ENCODE assay signal across 14 cellular contexts in genomic region chr9:88994820-88995180, GRCh38. TPM values are rescaled to one million over a fixed set of nuclear protein-coding genes. Genes with fewer than 3 reads are reported as not detected.
A peak's percentile ranks its signal among the peaks of the same experiment; 100 is the strongest.
DNase-seq lines count a peak whose midpoint lies in the region; ATAC-seq and TF ChIP-seq lines count a peak whose summit lies in the region.
"Had no signal": no experiment of that assay in that cellular context is flagged by ENCODE, and none has a peak within 500 bp of the region (broad histone marks: within the 10 kb centered on the region; RNA-seq: fewer than 3 reads in every experiment).

No MANE protein-coding gene starts in this region.

- peaks cover 26% of the 10 kb centered on the region for H3K27me3 Mint-ChIP-seq in activated CD4-positive, alpha-beta memory T cell treated with anti-CD3 and anti-CD28 coated beads for 36 hours

- peaks cover 8 to 91% (median 41%) of the 10 kb centered on the region in 6 donors for H3K4me1 ChIP-seq in spleen
- H3K4me1 ChIP-seq: parathyroid adenoma had no signal

- TF ChIP-seq CTCF in fibroblast of villous mesenchyme (IDR thresholded peaks at IDR 0.05; ENCODE audit: insufficient read depth, low read depth, low read length) (no peak), spleen (IDR thresholded peaks at IDR 0.05 in 8 of 11, conservative IDR thresholded peaks at IDR 0.05 in 3 of 11) (no peak)

- no peaks in the 10 kb centered on the region for H3K9me3 ChIP-seq in spleen

- WGBS in spleen, 5 donors: 52 to 76% (median 67%) methylated on average over 3 of the region's 3 CpGs

- peak overlapping the region; percentile 93 for H3K4me3 ChIP-seq in fibroblast of villous mesenchyme (ENCODE audit: low read depth, low read length)
- H3K4me3 ChIP-seq in spleen: peak overlapping the region in 5 of 8 donors; percentile 1 to 80 (median 64)

- H3K36me3 Mint-ChIP-seq in activated CD4-positive, alpha-beta memory T cell treated with anti-CD3 and anti-CD28 coated beads for 36 hours: no peaks in the 10 kb centered on the region
- H3K36me3 Mint-ChIP-seq: CD4-positive, alpha-beta memory T cell had no signal

- POLR2A ChIA-PET in activated CD4-positive, alpha-beta memory T cell treated with anti-CD3 and anti-CD28 coated beads for 36 hours (lab: Charles Lee): no interaction called here

- H3K27ac ChIP-seq in spleen: peak overlapping the region in 3 of 8 donors; percentile 4 to 87 (median 36)
- H3K27ac ChIP-seq: parathyroid adenoma had no signal

- H3K9me3 Mint-ChIP-seq in activated CD4-positive, alpha-beta memory T cell treated with anti-CD3 and anti-CD28 coated beads for 36 hours: no peaks in the 10 kb centered on the region
- H3K9me3 Mint-ChIP-seq: activated naive CD4-positive, alpha-beta T cell treated with anti-CD3 and anti-CD28 coated beads for 36 hours; CD4-positive, alpha-beta memory T cell had no signal

- no peak overlapping the region for H3K4me3 Mint-ChIP-seq in activated CD4-positive, alpha-beta memory T cell treated with anti-CD3 and anti-CD28 coated beads for 36 hours
- H3K4me3 Mint-ChIP-seq: activated naive CD4-positive, alpha-beta T cell treated with anti-CD3 and anti-CD28 coated beads for 36 hours; CD4-positive, alpha-beta memory T cell had no signal

- peaks cover 7% of the 10 kb centered on the region for H3K4me1 Mint-ChIP-seq in activated CD4-positive, alpha-beta memory T cell treated with anti-CD3 and anti-CD28 coated beads for 36 hours (ENCODE audit: low read depth)

- TF ChIP-seq POLR2A in spleen (IDR thresholded peaks at IDR 0.05): no peak

- H3K27me3 ChIP-seq in spleen (replicated peaks in 1 of 7): peaks cover 0 to 50% (median 8%) of the 10 kb centered on the region in 7 donors

- H3K36me3 ChIP-seq in spleen: peaks cover 0 to 17% (median 0%) of the 10 kb centered on the region in 6 donors

- ATAC-seq in HG03442 (IDR thresholded peaks at IDR 0.05; ENCODE audit: unreplicated experiment): no peak

- CTCF ChIA-PET in activated CD4-positive, alpha-beta memory T cell treated with anti-CD3 and anti-CD28 coated beads for 36 hours (lab: Charles Lee): no interaction called here

- DNase-seq in GM03348 (ENCODE audit: low spot score) (peak; percentile 62), astrocyte of the hippocampus (ENCODE audit: low read depth, low spot score) (peak; percentile 45), fibroblast of villous mesenchyme (ENCODE audit: low read depth) (peak; percentile 63), spleen (no peak), NCI-H146 (lab: John Stamatoyannopoulos, UW) (no peak), T1000 (lab: John Stamatoyannopoulos, UW) (no peak)
- DNase-seq in activated CD4-positive, alpha-beta memory T cell treated with anti-CD3 and anti-CD28 coated beads for 36 hours: no peak
- DNase-seq: activated naive CD4-positive, alpha-beta T cell treated with anti-CD3 and anti-CD28 coated beads for 36 hours; CD4-positive, alpha-beta memory T cell; NCI-H1105; OCI-M1 had no signal

- intact Hi-C loops in spleen (cut with DNase I; ENCODE audit: low total_unique reads): no loop called here
- intact Hi-C loops in activated CD4-positive, alpha-beta memory T cell treated with anti-CD3 and anti-CD28 coated beads for 36 hours (cut with micrococcal nuclease): no loop called here

- H3K27ac Mint-ChIP-seq in activated CD4-positive, alpha-beta memory T cell treated with anti-CD3 and anti-CD28 coated beads for 36 hours: no peak overlapping the region
- H3K27ac Mint-ChIP-seq: activated naive CD4-positive, alpha-beta T cell treated with anti-CD3 and anti-CD28 coated beads for 36 hours; CD4-positive, alpha-beta memory T cell had no signal

RNA-seq across cellular contexts. Expression of gene S1PR3, which starts 3.5 kb away (rescaled TPM):
- 102 and 279 TPM in 2 replicates for total RNA-seq in fibroblast of villous mesenchyme
- total RNA-seq in spleen: 10 to 100 TPM; 28.9 to 50.9 (median 39.9) TPM
- polyA plus RNA-seq in spleen: 10 to 100 TPM in 2 of 3 donors, 1 to 10 TPM in 1; 6.4 to 18.2 (median 13.6) TPM
- total RNA-seq in activated CD4-positive, alpha-beta memory T cell treated with anti-CD3 and anti-CD28 coated beads for 36 hours: 1 to 10 TPM in 1 of 2 experiments, under 1 TPM in 1; 0.70 to 1.4 TPM
- total RNA-seq: CD4-positive, alpha-beta memory T cell; G401 had no signal
- polyA plus RNA-seq: CD4-positive, alpha-beta memory T cell had no signal

Comparison
In these comparisons a context has a peak if more than half of its experiments do, and no peak if none do; other contexts are left out.
1. DNase-seq: peak in GM03348 (single experiment), astrocyte of the hippocampus (single experiment) and fibroblast of villous mesenchyme (single experiment); none in spleen (single experiment), NCI-H146 (single experiment), T1000 (single experiment) and activated CD4-positive, alpha-beta memory T cell treated with anti-CD3 and anti-CD28 coated beads for 36 hours (single experiment).
2. RNA of gene S1PR3, which starts 3.5 kb away (total RNA-seq): 102 to 279 TPM in fibroblast of villous mesenchyme and 28.9 to 50.9 TPM in spleen; 0.70 to 1.4 TPM in activated CD4-positive, alpha-beta memory T cell treated with anti-CD3 and anti-CD28 coated beads for 36 hours; every median in the first group is over 10 times any median in the second.